In genomic region chr12:62267490-62267889, GRCh38 we compare ENCODE assay signal across 15 cellular contexts. TPM values are rescaled to one million over a fixed set of nuclear protein-coding genes. Genes with fewer than 3 reads are reported as not detected.
DNase-seq lines count a peak whose midpoint lies in the region; ATAC-seq, FAIRE-seq and TF ChIP-seq lines count a peak whose summit lies in the region.
"Had no signal": no experiment of that assay in that cellular context is flagged by ENCODE, and none has a peak within 500 bp of the region (broad histone marks: within the 10 kb centered on the region; RNA-seq: fewer than 3 reads in every experiment).

No MANE protein-coding gene starts in this region.

- FAIRE-seq in GM12892 (lab: Jason Lieb, UNC) = peak; percentile 85
- FAIRE-seq in GM19239 (lab: Jason Lieb, UNC) = peak; percentile 54

- TF ChIP-seq CTCF in upper lobe of right lung (IDR thresholded peaks at IDR 0.05) = no peak

- peak; percentile 47 for ATAC-seq in HG03378 (IDR thresholded peaks at IDR 0.05; ENCODE audit: unreplicated experiment)
- ATAC-seq in central memory CD8-positive, alpha-beta T cell (replicated peaks; ENCODE audit: extremely low read depth, poor library complexity, severe bottlenecking) = no peak
- ATAC-seq in GM19467 (IDR thresholded peaks at IDR 0.05; ENCODE audit: unreplicated experiment) = no peak
- no peak for ATAC-seq in upper lobe of right lung

- no peaks in the 10 kb centered on the region for H3K9me3 Mint-ChIP-seq in central memory CD8-positive, alpha-beta T cell

- intact Hi-C loops in upper lobe of right lung (cut with DNase I) = loop anchor here (10.0 kb wide), 1 partner anchor 47 kb away; no protein-coding TSS in a partner anchor

- no peaks in the 10 kb centered on the region for H3K36me3 ChIP-seq in upper lobe of right lung

- H3K9me3 ChIP-seq in upper lobe of right lung = no peaks in the 10 kb centered on the region

- no peak overlapping the region for H3K27ac ChIP-seq in upper lobe of right lung
- H3K27ac ChIP-seq: KMS-11 had no signal

- H3K36me3 Mint-ChIP-seq in central memory CD8-positive, alpha-beta T cell (ENCODE audit: insufficient read depth) = peaks cover 4% of the 10 kb centered on the region

- H3K4me3 Mint-ChIP-seq in central memory CD8-positive, alpha-beta T cell = peak overlapping the region; percentile 53

- no peak for TF ChIP-seq POLR2A in GM12892 (IDR thresholded peaks at IDR 0.05; ENCODE audit: low read depth, low read length)

- H3K27me3 Mint-ChIP-seq in central memory CD8-positive, alpha-beta T cell = no peaks in the 10 kb centered on the region

- peaks cover 70% of the 10 kb centered on the region for H3K4me1 ChIP-seq in upper lobe of right lung

- H3K4me3 ChIP-seq in upper lobe of right lung = no peak overlapping the region

- DNase-seq in GM12892 (ENCODE audit: insufficient read length) (no peak), GM19239 (ENCODE audit: insufficient read length, low spot score) (no peak), upper lobe of right lung (no peak), UCSD-AML1 (lab: John Stamatoyannopoulos, UW; ENCODE audit: unreplicated experiment) (no peak), NCI-H146 treated with DMSO at 0.1 percent for 48 hours (lab: John Stamatoyannopoulos, UW; ENCODE audit: unreplicated experiment) (no peak)
- no peak for DNase-seq in central memory CD8-positive, alpha-beta T cell (ENCODE audit: low spot score in 2 of 2)
- DNase-seq: dermis blood vessel endothelial cell, DMS153, mesenchymal stem cell, NCI-H526, retina, SW 1271 had no signal

- H3K27ac Mint-ChIP-seq in central memory CD8-positive, alpha-beta T cell (ENCODE audit: low read depth) = peak overlapping the region; percentile 27

- H3K27me3 ChIP-seq in upper lobe of right lung = no peaks in the 10 kb centered on the region

- H3K4me1 Mint-ChIP-seq in central memory CD8-positive, alpha-beta T cell = peaks cover 72% of the 10 kb centered on the region

RNA-seq across cellular contexts. Expression of gene USP15, which starts 7.3 kb away (rescaled TPM):
- 66.1 TPM for polyA plus RNA-seq in GM12892 (2012; ENCODE audit: missing spikeins)
- total RNA-seq in upper lobe of right lung = 87.3 TPM
